ENCODE assay signal across 33 cellular contexts in the genomic region with DNA sequence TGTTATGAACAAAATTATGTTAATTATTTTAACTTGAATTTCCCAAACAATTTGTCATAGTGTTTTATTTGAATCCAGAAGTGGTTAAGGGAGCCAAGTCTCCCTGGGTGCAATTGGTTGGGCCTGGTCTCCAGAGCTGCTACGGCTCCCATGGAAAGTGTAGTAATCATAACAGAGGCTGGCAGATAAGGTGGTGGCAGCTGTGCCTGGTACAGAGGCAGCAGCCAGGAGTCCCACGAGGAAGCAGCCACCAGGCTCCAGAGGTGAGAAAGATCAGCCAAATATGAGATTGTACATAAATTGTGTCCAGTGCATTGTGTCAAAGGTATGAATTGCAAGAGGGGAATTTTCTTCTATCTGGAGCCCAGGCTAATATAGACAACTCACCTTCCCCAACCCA.
"Had no signal": no experiment of that assay in that cellular context is flagged by ENCODE, and none has a peak within 500 bp of the region (broad histone marks: within the 10 kb centered on the region; RNA-seq: fewer than 3 reads in every experiment).

No MANE protein-coding gene starts in this region.

- DNase-seq: Karpas-422, Kasumi-1, KG1, MG63, MM.1S, MV-4-11, NCI-H1048, NCI-H1092, NCI-H1092 treated with DMSO at 0.1 percent for 48 hours, NCI-H1105, NCI-H1105 treated with DMSO at 0.1 percent for 48 hours, NCI-H1417, NCI-H1417 treated with DMSO at 0.1 percent for 48 hours, NCI-H1436, NCI-H1436 treated with DMSO at 0.1 percent for 48 hours, NCI-H146, NCI-H1694, NCI-H1694 treated with DMSO at 0.1 percent for 48 hours, NCI-H187, NCI-H187 treated with DMSO at 0.1 percent for 48 hours, NCI-H1930, NCI-H2029, NCI-H2029 treated with DMSO at 0.1 percent for 48 hours, NCI-H2081, NCI-H2081 treated with DMSO at 0.1 percent for 48 hours, NCI-H2107, NCI-H2171, NCI-H2171 treated with DMSO at 0.1 percent for 48 hours, NCI-H2227 treated with DMSO at 0.1 percent for 48 hours, NCI-H226, NCI-H345, NCI-H446 treated with DMSO at 0.1 percent for 48 hours had no signal

- H3K4me3 ChIP-seq: MG63 had no signal

- H3K9ac ChIP-seq: KMS-11 had no signal

- H3K36me3 ChIP-seq: MG63 had no signal

- H3K27me3 ChIP-seq: MG63 had no signal

- H3K4me2 ChIP-seq: KMS-11 had no signal

- H3K27ac ChIP-seq: KMS-11 had no signal

- H3K9me3 ChIP-seq: MG63 had no signal
